11 cellular contexts compared by ENCODE assay signal in the genomic region with DNA sequence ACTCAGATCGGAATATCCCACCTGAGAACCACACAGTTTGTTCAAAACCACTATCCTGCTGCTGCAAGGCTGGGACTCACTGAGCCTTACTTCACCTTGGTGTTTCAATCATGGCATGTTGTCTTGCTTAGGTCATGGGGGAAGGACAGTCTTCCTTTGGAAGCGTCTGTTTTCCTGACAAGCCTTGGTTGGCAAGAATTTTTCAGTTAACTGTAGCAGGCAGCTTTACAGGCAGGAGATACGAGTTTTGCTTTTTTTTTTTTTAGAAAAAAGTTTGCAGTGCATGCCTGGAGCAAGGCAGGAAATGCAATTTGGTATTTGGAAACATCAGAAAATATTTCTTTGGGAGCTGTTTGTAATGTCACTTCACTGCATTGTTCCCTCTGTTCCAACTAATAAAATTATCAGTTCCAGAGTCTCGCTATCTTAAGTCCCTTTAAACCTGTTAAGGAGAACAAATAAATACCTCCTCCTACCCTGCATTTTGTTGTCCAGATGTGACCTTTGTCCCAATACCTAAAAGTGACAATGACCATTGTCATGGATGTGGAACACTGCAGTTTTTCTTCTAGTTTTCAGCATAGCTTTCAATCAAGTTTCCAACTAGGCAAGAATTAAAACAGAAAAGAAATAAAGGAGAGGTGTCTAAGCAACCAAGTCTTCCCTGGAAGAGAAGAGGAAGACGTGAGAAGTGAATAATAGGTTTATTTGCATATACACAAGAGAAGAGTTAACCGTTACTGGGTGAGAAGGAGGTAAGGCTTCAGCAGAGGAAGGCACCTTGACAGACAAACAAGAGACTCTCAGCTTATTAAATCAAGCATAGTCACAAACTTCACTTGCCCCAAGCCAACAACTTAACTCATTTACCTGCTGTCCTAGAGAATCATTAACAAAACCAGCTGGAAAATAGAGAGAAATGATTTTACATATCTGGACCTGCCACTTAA.
DNase-seq lines count a peak whose midpoint lies in the region; ATAC-seq, FAIRE-seq and TF ChIP-seq lines count a peak whose summit lies in the region.
"Had no signal": no experiment of that assay in that cellular context is flagged by ENCODE, and none has a peak within 500 bp of the region (broad histone marks: within the 10 kb centered on the region; RNA-seq: fewer than 3 reads in every experiment).

No MANE protein-coding gene starts in this region.

- H3K27ac ChIP-seq in GM23338 (ENCODE audit: low read depth) (no peak overlapping the region), astrocyte (ENCODE audit: low read depth, low read length) (no peak overlapping the region), lung (ENCODE audit: low read depth in 1 of 2, low read length in 1 of 2) (peak overlapping the region; percentile 47 to 89), stomach (peak overlapping the region in 4 of 5 donors; percentile 59 to 74 (median 68))

- no peak for TF ChIP-seq EP300 in stomach (IDR thresholded peaks at IDR 0.05)

- H3K4me3 ChIP-seq in GM23338 (no peak overlapping the region), astrocyte (ENCODE audit: insufficient read depth, low read depth, low read length) (no peak overlapping the region), lung (no peak overlapping the region), stomach (no peak overlapping the region)

- H3K4me2 ChIP-seq in GM23338 (peak overlapping the region; percentile 23), astrocyte (ENCODE audit: low read length) (no peak overlapping the region)

- no peak for FAIRE-seq in astrocyte (lab: Jason Lieb, UNC)
- FAIRE-seq: GM18507 had no signal

- 25 to 39% methylated on average over 6 of the region's 6 CpGs for WGBS in lung, 2 donors
- 34 to 47% (median 40%) methylated on average over 6 of the region's 6 CpGs for WGBS in stomach, 5 donors

- DNase-seq in GM23338 (ENCODE audit: low spot score) (peak; percentile 41), astrocyte (ENCODE audit: low read depth) (no peak), lung (ENCODE audit: low spot score) (no peak), stomach (no peak), NCI-H146 (lab: John Stamatoyannopoulos, UW) (no peak)
- no peak for DNase-seq in activated CD4-positive, alpha-beta memory T cell treated with anti-CD3 and anti-CD28 coated beads for 36 hours
- DNase-seq: activated effector memory CD4-positive, alpha-beta T cell treated with anti-CD3 and anti-CD28 coated beads, Interleukin-2, amount 50 U/mL, for 16 hours; DMS79; effector CD4-positive, alpha-beta T cell had no signal

- H3K27me3 Mint-ChIP-seq in GM23338 (ENCODE audit: insufficient read depth, low read depth, poor library complexity) (peaks cover 4% of the 10 kb centered on the region), astrocyte (ENCODE audit: low read depth, unreplicated experiment) (no peaks in the 10 kb centered on the region)
- H3K27me3 Mint-ChIP-seq in activated CD4-positive, alpha-beta memory T cell treated with anti-CD3 and anti-CD28 coated beads for 36 hours, result no peaks in the 10 kb centered on the region

- H3F3A ChIP-seq in GM23338 (replicated peaks; ENCODE audit: low read depth), result no peaks in the 10 kb centered on the region

- no peak overlapping the region for H3K9ac ChIP-seq in astrocyte (ENCODE audit: low read length)

- H4K20me1 ChIP-seq in GM23338 (replicated peaks; ENCODE audit: insufficient read depth), result no peaks in the 10 kb centered on the region
- H4K20me1 ChIP-seq in astrocyte (ENCODE audit: insufficient read depth, low read length), result no peaks in the 10 kb centered on the region

- H3K9me3 ChIP-seq in astrocyte (ENCODE audit: insufficient read depth, low read depth, low read length) (no peaks in the 10 kb centered on the region), lung (ENCODE audit: control insufficient read depth in 2 of 2, insufficient read depth in 1 of 2, low read length in 1 of 2) (no peaks in the 10 kb centered on the region), stomach (no peaks in the 10 kb centered on the region)

- ATAC-seq in GM23338 (peak; percentile 57), lung (ENCODE audit: insufficient read depth, low FRiP score) (no peak), GM21367 (IDR thresholded peaks at IDR 0.05; ENCODE audit: unreplicated experiment) (no peak)

- H3K27me3 ChIP-seq in GM23338 (ENCODE audit: insufficient read depth), result no peaks in the 10 kb centered on the region
- no peaks in the 10 kb centered on the region for H3K27me3 ChIP-seq in astrocyte (ENCODE audit: insufficient read depth, low read length)
- no peaks in the 10 kb centered on the region for H3K27me3 ChIP-seq in lung (ENCODE audit: control insufficient read depth, insufficient read depth)
- H3K27me3 ChIP-seq in stomach, result no peaks in the 10 kb centered on the region

- no peaks in the 10 kb centered on the region for H3K9me2 ChIP-seq in GM23338 (ENCODE audit: insufficient read depth)

- CTCF ChIA-PET in activated CD4-positive, alpha-beta memory T cell treated with anti-CD3 and anti-CD28 coated beads for 36 hours (lab: Charles Lee), result no interaction called here

- no peaks in the 10 kb centered on the region for H3K36me3 ChIP-seq in GM23338 (ENCODE audit: insufficient read depth)
- H3K36me3 ChIP-seq in astrocyte (ENCODE audit: insufficient read depth, low read length), result peaks cover 17% of the 10 kb centered on the region
- H3K36me3 ChIP-seq in lung (ENCODE audit: control insufficient read depth in 2 of 2, insufficient read depth in 2 of 2, low read length in 2 of 2), result peaks cover under 1 to 15% of the 10 kb centered on the region in 2 donors
- peaks cover 23 to 32% (median 30%) of the 10 kb centered on the region in 4 donors for H3K36me3 ChIP-seq in stomach

- no peaks in the 10 kb centered on the region for H3K79me2 ChIP-seq in GM23338 (replicated peaks; ENCODE audit: insufficient read depth)
- peaks cover 15% of the 10 kb centered on the region for H3K79me2 ChIP-seq in astrocyte (ENCODE audit: insufficient read depth, low read length)

- TF ChIP-seq CTCF in GM23338 (conservative IDR thresholded peaks at IDR 0.05; ENCODE audit: low read depth in 2 of 2), result no peak
- TF ChIP-seq CTCF in astrocyte (IDR thresholded peaks at IDR 0.05; ENCODE audit: insufficient read depth, low read depth, low read length), result no peak
- TF ChIP-seq CTCF in lung (IDR thresholded peaks at IDR 0.05; ENCODE audit: control extremely low read depth, extremely low read depth), result no peak
- no peak for TF ChIP-seq CTCF in stomach (IDR thresholded peaks at IDR 0.05)

- H3K9me3 Mint-ChIP-seq in GM23338, result no peaks in the 10 kb centered on the region
- no peaks in the 10 kb centered on the region for H3K9me3 Mint-ChIP-seq in astrocyte (ENCODE audit: unreplicated experiment)
- no peaks in the 10 kb centered on the region for H3K9me3 Mint-ChIP-seq in activated CD4-positive, alpha-beta memory T cell treated with anti-CD3 and anti-CD28 coated beads for 36 hours

- POLR2A ChIA-PET in activated CD4-positive, alpha-beta memory T cell treated with anti-CD3 and anti-CD28 coated beads for 36 hours (lab: Charles Lee), result no interaction called here

- H3K4me1 ChIP-seq in GM23338 (ENCODE audit: insufficient read depth), result peaks cover 30% of the 10 kb centered on the region
- peaks cover 39% of the 10 kb centered on the region for H3K4me1 ChIP-seq in astrocyte (ENCODE audit: insufficient read depth, low read length)
- peaks cover 23% of the 10 kb centered on the region in 2 donors for H3K4me1 ChIP-seq in lung (ENCODE audit: control insufficient read depth in 2 of 2, insufficient read depth in 2 of 2, low read length in 2 of 2)
- peaks cover 31 to 73% (median 47%) of the 10 kb centered on the region in 4 donors for H3K4me1 ChIP-seq in stomach

- TF ChIP-seq POLR2A in stomach (IDR thresholded peaks at IDR 0.05), result no peak

- H3K4me1 Mint-ChIP-seq in GM23338, result peaks cover 41% of the 10 kb centered on the region
- peaks cover 69% of the 10 kb centered on the region for H3K4me1 Mint-ChIP-seq in astrocyte (ENCODE audit: low read depth, unreplicated experiment)
- no peaks in the 10 kb centered on the region for H3K4me1 Mint-ChIP-seq in activated CD4-positive, alpha-beta memory T cell treated with anti-CD3 and anti-CD28 coated beads for 36 hours (ENCODE audit: low read depth)

- intact Hi-C loops in stomach (cut with DNase I; ENCODE audit: low total_unique reads), result no loop called here
- intact Hi-C loops in activated CD4-positive, alpha-beta memory T cell treated with anti-CD3 and anti-CD28 coated beads for 36 hours (cut with micrococcal nuclease), result no loop called here

- H3K36me3 Mint-ChIP-seq in GM23338 (ENCODE audit: low read depth) (peaks cover 21% of the 10 kb centered on the region), astrocyte (ENCODE audit: low read depth, unreplicated experiment) (peaks cover 33% of the 10 kb centered on the region)
- peaks cover 18% of the 10 kb centered on the region for H3K36me3 Mint-ChIP-seq in activated CD4-positive, alpha-beta memory T cell treated with anti-CD3 and anti-CD28 coated beads for 36 hours

- H3K4me3 Mint-ChIP-seq in GM23338 (no peak overlapping the region), astrocyte (ENCODE audit: unreplicated experiment) (peak overlapping the region; percentile 20)
- H3K4me3 Mint-ChIP-seq in activated CD4-positive, alpha-beta memory T cell treated with anti-CD3 and anti-CD28 coated beads for 36 hours, result no peak overlapping the region

- H3K27ac Mint-ChIP-seq in GM23338 (no peak overlapping the region), astrocyte (ENCODE audit: unreplicated experiment) (peak overlapping the region; percentile 87)
- no peak overlapping the region for H3K27ac Mint-ChIP-seq in activated CD4-positive, alpha-beta memory T cell treated with anti-CD3 and anti-CD28 coated beads for 36 hours

- no peak overlapping the region for H2AFZ ChIP-seq in GM23338
- H2AFZ ChIP-seq in astrocyte (ENCODE audit: low read depth, low read length), result no peak overlapping the region

Comparison
In these comparisons a context has a peak if more than half of its experiments do, and no peak if none do; other contexts are left out.
1. H3K27ac ChIP-seq: peak in lung (2 of 2) and stomach (4 of 5); none in GM23338 (single experiment) and astrocyte (single experiment).